8 cellular contexts compared by ENCODE assay signal in genomic region chr19:7535035-7535992, GRCh38. TPM values are rescaled to one million over a fixed set of nuclear protein-coding genes. Genes with fewer than 3 reads are reported as not detected.
DNase-seq lines count a peak whose midpoint lies in the region; ATAC-seq and TF ChIP-seq lines count a peak whose summit lies in the region.

Gene PNPLA6 (plus strand): TSS chr19:7535717. CDS start chr19:7535789, 72 bp downstream.

- peak; percentile 62 for ATAC-seq in GM21367 (IDR thresholded peaks at IDR 0.05; ENCODE audit: unreplicated experiment)
- peak; percentile 84 for ATAC-seq in activated CD8-positive, alpha-beta memory T cell treated with anti-CD3 and anti-CD28 coated beads, Interleukin-2, amount 10 ng/mL, durations not matched to agents 7 days and 5 days

- no peak for TF ChIP-seq CTCF in endodermal cell (conservative IDR thresholded peaks at IDR 0.05)

- H3K4me1 ChIP-seq in endodermal cell (ENCODE audit: control insufficient read depth, insufficient read depth, low read length) (no peaks in the 10 kb centered on the region), mesodermal cell (ENCODE audit: control insufficient read depth, insufficient read depth, low read length, poor library complexity, severe bottlenecking) (peaks cover 7% of the 10 kb centered on the region)

- WGBS in endodermal cell (ENCODE audit: insufficient coverage in 1 of 2, insufficient read length in 1 of 2), 2 experiments: 0 to 1% methylated on average over 33 to 77 of the region's 77 CpGs
- 1% methylated on average over 61 to 63 of the region's 77 CpGs for WGBS in mesodermal cell (ENCODE audit: insufficient coverage in 2 of 2), 2 experiments

- peak within 1 kb of the TSS; percentile 90 for H3K9ac ChIP-seq in endodermal cell (ENCODE audit: extremely low read depth, low read length, poor library complexity, severe bottlenecking)

- CTCF ChIA-PET in activated CD8-positive, alpha-beta memory T cell treated with anti-CD3 and anti-CD28 coated beads, Interleukin-2, amount 10 ng/mL, durations not matched to agents 7 days and 5 days (lab: Charles Lee): interaction anchor here (0.6 to 6.1 kb wide), 8 partner anchors 9 to 181 kb away, joined by 3 to 37 read pairs (median 4); partner anchors contain the start of genes MCOLN1 and STXBP2

- no peaks in the 10 kb centered on the region for H3K9me3 Mint-ChIP-seq in activated CD8-positive, alpha-beta memory T cell treated with anti-CD3 and anti-CD28 coated beads, Interleukin-2, amount 10 ng/mL, durations not matched to agents 7 days and 5 days (ENCODE audit: low read depth)
- no peaks in the 10 kb centered on the region for H3K9me3 Mint-ChIP-seq in endodermal cell

- H3K36me3 Mint-ChIP-seq in activated CD8-positive, alpha-beta memory T cell treated with anti-CD3 and anti-CD28 coated beads, Interleukin-2, amount 10 ng/mL, durations not matched to agents 7 days and 5 days: peaks cover 20% of the 10 kb centered on the region
- H3K36me3 Mint-ChIP-seq in endodermal cell (ENCODE audit: low read depth): peaks cover 21% of the 10 kb centered on the region

- peak within 1 kb of the TSS; percentile 84 for H3K27ac Mint-ChIP-seq in activated CD8-positive, alpha-beta memory T cell treated with anti-CD3 and anti-CD28 coated beads, Interleukin-2, amount 10 ng/mL, durations not matched to agents 7 days and 5 days
- H3K27ac Mint-ChIP-seq in endodermal cell: peak within 1 kb of the TSS; percentile 97

- peak within 1 kb of the TSS; percentile 93 for H3K4me3 Mint-ChIP-seq in activated CD8-positive, alpha-beta memory T cell treated with anti-CD3 and anti-CD28 coated beads, Interleukin-2, amount 10 ng/mL, durations not matched to agents 7 days and 5 days
- H3K4me3 Mint-ChIP-seq in endodermal cell: peak within 1 kb of the TSS; percentile 86

- H3K27me3 Mint-ChIP-seq in activated CD8-positive, alpha-beta memory T cell treated with anti-CD3 and anti-CD28 coated beads, Interleukin-2, amount 10 ng/mL, durations not matched to agents 7 days and 5 days: no peaks in the 10 kb centered on the region
- no peaks in the 10 kb centered on the region for H3K27me3 Mint-ChIP-seq in endodermal cell (ENCODE audit: insufficient read depth)

- H3K4me1 Mint-ChIP-seq in activated CD8-positive, alpha-beta memory T cell treated with anti-CD3 and anti-CD28 coated beads, Interleukin-2, amount 10 ng/mL, durations not matched to agents 7 days and 5 days: peaks cover 22% of the 10 kb centered on the region
- peaks cover 4% of the 10 kb centered on the region for H3K4me1 Mint-ChIP-seq in endodermal cell

- H3K9me3 ChIP-seq in endodermal cell (ENCODE audit: control insufficient read depth, low read length) (no peaks in the 10 kb centered on the region), mesodermal cell (ENCODE audit: control insufficient read depth, low read length) (no peaks in the 10 kb centered on the region)

- DNase-seq in COLO829 (ENCODE audit: low spot score) (peak; percentile 93), HUDEP-2 (lab: John Stamatoyannopoulos, UW; ENCODE audit: unreplicated experiment in 76 of 76) (peak in 74 of 76 experiments; percentile 50 to 98 (median 91)), NOMO-1 treated with dmso at 0.1 percent for 144 hours (lab: John Stamatoyannopoulos, UW; ENCODE audit: unreplicated experiment) (peak; percentile 80), endodermal cell (peak; percentile 97)
- DNase-seq in activated CD8-positive, alpha-beta memory T cell treated with anti-CD3 and anti-CD28 coated beads, Interleukin-2, amount 10 ng/mL, durations not matched to agents 7 days and 5 days: peak; percentile 96
- DNase-seq in stimulated activated CD8-positive, alpha-beta memory T cell treated with anti-CD3 and anti-CD28 coated beads, Interleukin-15, amount 100 ng/mL, for 24 hours (ENCODE audit: low read depth): peak; percentile 86

- H3K27ac ChIP-seq in endodermal cell (ENCODE audit: low read depth, low read length) (peak within 1 kb of the TSS; percentile 74), mesodermal cell (ENCODE audit: low read depth, low read length, severe bottlenecking) (peak within 1 kb of the TSS; percentile 93)

- no peaks in the 10 kb centered on the region for H3K27me3 ChIP-seq in endodermal cell (ENCODE audit: control insufficient read depth, insufficient read depth, low read length, poor library complexity, severe bottlenecking)

- H3K4me3 ChIP-seq in endodermal cell (ENCODE audit: low read length) (peak within 1 kb of the TSS; percentile 95), mesodermal cell (ENCODE audit: extremely low read depth, insufficient read depth, low read length, poor library complexity, severe bottlenecking) (peak within 1 kb of the TSS; percentile 84)

- H3K36me3 ChIP-seq in endodermal cell (ENCODE audit: control insufficient read depth, insufficient read depth, low read length) (peaks cover under 1% of the 10 kb centered on the region), mesodermal cell (ENCODE audit: control insufficient read depth, insufficient read depth, low read length) (peaks cover 53% of the 10 kb centered on the region)

RNA-seq across cellular contexts. Expression of gene PNPLA6, which starts in this region (rescaled TPM):
- total RNA-seq in activated CD8-positive, alpha-beta memory T cell treated with anti-CD3 and anti-CD28 coated beads, Interleukin-2, amount 10 ng/mL, durations not matched to agents 7 days and 5 days: 100 to 1,000 TPM; 160 to 184 TPM
- total RNA-seq in endodermal cell: 100 to 1,000 TPM in 1 of 2 donors, 10 to 100 TPM in 1; 86.1 to 124 TPM
- polyA plus RNA-seq in endodermal cell (2013, experiment 1 of 2): 62.2 TPM
- 61.6 TPM for polyA plus RNA-seq in endodermal cell (2013, experiment 2 of 2)
- polyA plus RNA-seq in mesodermal cell (2013, experiment 1 of 2): 96.5 TPM
- 73.4 TPM for polyA plus RNA-seq in mesodermal cell (2013, experiment 2 of 2)

Comparison
In these comparisons a context has a peak if more than half of its experiments do, and no peak if none do; other contexts are left out.
1. Peak in every context shown above with its lines: DNase-seq, ATAC-seq, H3K4me3 ChIP-seq and H3K27ac ChIP-seq.